Comparison of ENCODE assay signal across 36 cellular contexts in genomic region chr5:176851380-176851779, GRCh38. TPM values are rescaled to one million over a fixed set of nuclear protein-coding genes. Genes with fewer than 3 reads are reported as not detected.
"Had no signal": no experiment of that assay in that cellular context is flagged by ENCODE, and none has a peak within 500 bp of the region (broad histone marks: within the 10 kb centered on the region; RNA-seq: fewer than 3 reads in every experiment).

No MANE protein-coding gene starts in this region.

- H3K9me3 Mint-ChIP-seq: activated CD4-positive, alpha-beta memory T cell treated with anti-CD3 and anti-CD28 coated beads for 36 hours; activated CD4-positive, alpha-beta T cell treated with anti-CD3 and anti-CD28 coated beads, Interleukin-2, amount 10 ng/mL, durations not matched to agents 24 days and 14 days; activated naive CD4-positive, alpha-beta T cell treated with anti-CD3 and anti-CD28 coated beads for 36 hours; activated naive CD4-positive, alpha-beta T cell treated with anti-CD3 and anti-CD28 coated beads, Interleukin-2, amount 50 U/mL, for 24 hours; activated naive CD8-positive, alpha-beta T cell treated with anti-CD3 and anti-CD28 coated beads, Interleukin-2, amount 10 ng/mL, durations not matched to agents 7 days and 5 days; activated T-helper 1 cell treated with anti-CD3 and anti-CD28 coated beads, Interleukin-12 subunit alpha, Interleukin-12 subunit beta, Interleukin-2, Interleukin-4 antibody, amounts not matched to agents 30 ng/mL and 10 ng/mL and 1 ng/mL, durations not matched to agents 14 hours and 24 hours and 36 hours; activated T-helper 2 cell treated with anti-CD3 and anti-CD28 coated beads, Interferon-gamma antibody, Interleukin-2, Interleukin-4, amounts not matched to agents 10 μg/mL and 5 μg/mL and 100 μg/mL, durations not matched to agents 14 hours and 24 hours and 36 hours; brain; central memory CD8-positive, alpha-beta T cell; effector memory CD8-positive, alpha-beta T cell had no signal

- ATAC-seq: activated CD4-positive, alpha-beta T cell treated with anti-CD3 and anti-CD28 coated beads for 36 hours; activated CD8-positive, alpha-beta memory T cell treated with anti-CD3 and anti-CD28 coated beads, Interleukin-2, amount 10 ng/mL, durations not matched to agents 7 days and 5 days; activated CD8-positive, alpha-beta T cell treated with anti-CD3 and anti-CD28 coated beads, Interleukin-2, amount 10 ng/mL, durations not matched to agents 7 days and 5 days; effector memory CD8-positive, alpha-beta T cell; foreskin keratinocyte; gastrocnemius medialis had no signal

- H3K27ac Mint-ChIP-seq: activated CD4-positive, alpha-beta memory T cell treated with anti-CD3 and anti-CD28 coated beads for 36 hours; activated CD4-positive, alpha-beta T cell treated with anti-CD3 and anti-CD28 coated beads for 36 hours; activated CD4-positive, alpha-beta T cell treated with anti-CD3 and anti-CD28 coated beads, Interleukin-2, amount 10 ng/mL, durations not matched to agents 24 days and 14 days; activated CD8-positive, alpha-beta memory T cell treated with anti-CD3 and anti-CD28 coated beads, Interleukin-2, amount 10 ng/mL, durations not matched to agents 7 days and 5 days; activated CD8-positive, alpha-beta T cell treated with anti-CD3 and anti-CD28 coated beads, Interleukin-2, amount 10 ng/mL, durations not matched to agents 7 days and 5 days; activated naive CD4-positive, alpha-beta T cell treated with anti-CD3 and anti-CD28 coated beads for 36 hours; activated naive CD4-positive, alpha-beta T cell treated with anti-CD3 and anti-CD28 coated beads, Interleukin-2, amount 50 U/mL, for 24 hours; activated naive CD8-positive, alpha-beta T cell treated with anti-CD3 and anti-CD28 coated beads, Interleukin-2, amount 10 ng/mL, durations not matched to agents 7 days and 5 days; activated T-helper 1 cell treated with anti-CD3 and anti-CD28 coated beads, Interleukin-12 subunit alpha, Interleukin-12 subunit beta, Interleukin-2, Interleukin-4 antibody, amounts not matched to agents 30 ng/mL and 10 ng/mL and 1 ng/mL, durations not matched to agents 14 hours and 24 hours and 36 hours; activated T-helper 2 cell treated with anti-CD3 and anti-CD28 coated beads, Interferon-gamma antibody, Interleukin-2, Interleukin-4, amounts not matched to agents 10 μg/mL and 5 μg/mL and 100 μg/mL, durations not matched to agents 14 hours and 24 hours and 36 hours; effector memory CD8-positive, alpha-beta T cell had no signal

- H3K27me3 ChIP-seq: ascending aorta, cardiac muscle cell had no signal

- H3K36me3 Mint-ChIP-seq: activated CD4-positive, alpha-beta memory T cell treated with anti-CD3 and anti-CD28 coated beads for 36 hours; activated CD8-positive, alpha-beta memory T cell treated with anti-CD3 and anti-CD28 coated beads, Interleukin-2, amount 10 ng/mL, durations not matched to agents 7 days and 5 days; activated naive CD4-positive, alpha-beta T cell treated with anti-CD3 and anti-CD28 coated beads, Interleukin-2, amount 50 U/mL, for 24 hours; activated naive CD8-positive, alpha-beta T cell treated with anti-CD3 and anti-CD28 coated beads, Interleukin-2, amount 10 ng/mL, durations not matched to agents 7 days and 5 days; brain had no signal

- H3K4me3 Mint-ChIP-seq: activated CD4-positive, alpha-beta memory T cell treated with anti-CD3 and anti-CD28 coated beads for 36 hours; activated CD4-positive, alpha-beta T cell treated with anti-CD3 and anti-CD28 coated beads for 36 hours; activated CD4-positive, alpha-beta T cell treated with anti-CD3 and anti-CD28 coated beads, Interleukin-2, amount 10 ng/mL, durations not matched to agents 24 days and 14 days; activated CD8-positive, alpha-beta memory T cell treated with anti-CD3 and anti-CD28 coated beads, Interleukin-2, amount 10 ng/mL, durations not matched to agents 7 days and 5 days; activated CD8-positive, alpha-beta T cell treated with anti-CD3 and anti-CD28 coated beads, Interleukin-2, amount 10 ng/mL, durations not matched to agents 7 days and 5 days; activated naive CD4-positive, alpha-beta T cell treated with anti-CD3 and anti-CD28 coated beads for 36 hours; activated naive CD4-positive, alpha-beta T cell treated with anti-CD3 and anti-CD28 coated beads, Interleukin-2, amount 50 U/mL, for 24 hours; activated naive CD8-positive, alpha-beta T cell treated with anti-CD3 and anti-CD28 coated beads, Interleukin-2, amount 10 ng/mL, durations not matched to agents 7 days and 5 days; activated T-helper 1 cell treated with anti-CD3 and anti-CD28 coated beads, Interleukin-12 subunit alpha, Interleukin-12 subunit beta, Interleukin-2, Interleukin-4 antibody, amounts not matched to agents 30 ng/mL and 10 ng/mL and 1 ng/mL, durations not matched to agents 14 hours and 24 hours and 36 hours; central memory CD8-positive, alpha-beta T cell; effector memory CD8-positive, alpha-beta T cell had no signal

- DNase-seq: activated CD4-positive, alpha-beta memory T cell treated with anti-CD3 and anti-CD28 coated beads for 36 hours; activated CD4-positive, alpha-beta T cell treated with anti-CD3 and anti-CD28 coated beads for 36 hours; activated CD4-positive, alpha-beta T cell treated with anti-CD3 and anti-CD28 coated beads, Interleukin-2, amount 10 ng/mL, durations not matched to agents 24 days and 14 days; activated CD4-positive, CD25-positive, alpha-beta regulatory T cell; activated CD4-positive, CD25-positive, alpha-beta regulatory T cell treated with anti-CD3 and anti-CD28 coated beads, Interleukin-2, amount 50 U/mL, for 72 hours; activated CD8-positive, alpha-beta memory T cell treated with anti-CD3 and anti-CD28 coated beads, Interleukin-2, amount 10 ng/mL, durations not matched to agents 7 days and 5 days; activated CD8-positive, alpha-beta memory T cell treated with anti-CD3 and anti-CD28 coated beads, Interleukin-2, amount 50 U/mL, for 4 hours; activated CD8-positive, alpha-beta T cell treated with anti-CD3 and anti-CD28 coated beads, Interleukin-2, amount 10 ng/mL, durations not matched to agents 7 days and 5 days; activated effector memory CD4-positive, alpha-beta T cell treated with anti-CD3 and anti-CD28 coated beads, Interleukin-2, amount 50 U/mL, for 16 hours; activated naive CD4-positive, alpha-beta T cell treated with anti-CD3 and anti-CD28 coated beads for 36 hours; activated naive CD8-positive, alpha-beta T cell treated with anti-CD3 and anti-CD28 coated beads, Interleukin-2, amount 10 ng/mL, durations not matched to agents 7 days and 5 days; activated T-cell treated with anti-CD3 and anti-CD28 coated beads, Interleukin-2, amount 50 U/mL, for 1 hour; activated T-cell treated with anti-CD3 and anti-CD28 coated beads, Interleukin-2, amount 50 U/mL, for 48 hours; cortex of kidney; dermis blood vessel endothelial cell; effector CD4-positive, alpha-beta T cell; effector memory CD8-positive, alpha-beta T cell; erythroblast; foreskin keratinocyte; gastrocnemius medialis; glutamatergic neuron; T-helper 2 cell had no signal

- H3K4me3 ChIP-seq: ascending aorta, breast epithelium, cardiac muscle cell, esophagus muscularis mucosa, gastrocnemius medialis, heart left ventricle had no signal

- H3K36me3 ChIP-seq: ascending aorta, breast epithelium, cardiac muscle cell, esophagus muscularis mucosa, gastrocnemius medialis, heart left ventricle had no signal

- H3K4me1 ChIP-seq: ascending aorta, breast epithelium, esophagus muscularis mucosa, foreskin keratinocyte, gastrocnemius medialis, heart left ventricle had no signal

- H3K4me1 Mint-ChIP-seq: activated CD4-positive, alpha-beta T cell treated with anti-CD3 and anti-CD28 coated beads for 36 hours; activated CD4-positive, alpha-beta T cell treated with anti-CD3 and anti-CD28 coated beads, Interleukin-2, amount 10 ng/mL, durations not matched to agents 24 days and 14 days; activated CD8-positive, alpha-beta memory T cell treated with anti-CD3 and anti-CD28 coated beads, Interleukin-2, amount 10 ng/mL, durations not matched to agents 7 days and 5 days; activated naive CD4-positive, alpha-beta T cell treated with anti-CD3 and anti-CD28 coated beads, Interleukin-2, amount 50 U/mL, for 24 hours; activated naive CD8-positive, alpha-beta T cell treated with anti-CD3 and anti-CD28 coated beads, Interleukin-2, amount 10 ng/mL, durations not matched to agents 7 days and 5 days; central memory CD8-positive, alpha-beta T cell had no signal

- FAIRE-seq: colon had no signal

- H3K27ac ChIP-seq: ascending aorta, breast epithelium, cardiac muscle cell, esophagus muscularis mucosa, foreskin keratinocyte, gastrocnemius medialis, heart left ventricle had no signal

- H3K9me3 ChIP-seq: ascending aorta, breast epithelium, esophagus muscularis mucosa, gastrocnemius medialis, heart left ventricle had no signal

RNA-seq across cellular contexts. Expression of gene UNC5A, which starts 41.0 kb away (rescaled TPM):
- total RNA-seq: activated CD4-positive, alpha-beta memory T cell treated with anti-CD3 and anti-CD28 coated beads for 36 hours; activated CD4-positive, alpha-beta T cell treated with anti-CD3 and anti-CD28 coated beads for 36 hours; activated CD4-positive, alpha-beta T cell treated with anti-CD3 and anti-CD28 coated beads, Interleukin-2, amount 10 ng/mL, durations not matched to agents 24 days and 14 days; activated CD8-positive, alpha-beta memory T cell treated with anti-CD3 and anti-CD28 coated beads for 36 hours; activated CD8-positive, alpha-beta memory T cell treated with anti-CD3 and anti-CD28 coated beads, Interleukin-2, amount 10 ng/mL, durations not matched to agents 7 days and 5 days; activated CD8-positive, alpha-beta T cell treated with anti-CD3 and anti-CD28 coated beads, Interleukin-2, amount 10 ng/mL, durations not matched to agents 7 days and 5 days; activated naive CD4-positive, alpha-beta T cell treated with anti-CD3 and anti-CD28 coated beads for 36 hours; activated naive CD8-positive, alpha-beta T cell treated with anti-CD3 and anti-CD28 coated beads, Interleukin-2, amount 10 ng/mL, durations not matched to agents 7 days and 5 days; activated T-helper 1 cell treated with anti-CD3 and anti-CD28 coated beads, Interleukin-12 subunit alpha, Interleukin-12 subunit beta, Interleukin-2, Interleukin-4 antibody, amounts not matched to agents 30 ng/mL and 10 ng/mL and 1 ng/mL, durations not matched to agents 14 hours and 24 hours and 36 hours; activated T-helper 2 cell treated with anti-CD3 and anti-CD28 coated beads, Interferon-gamma antibody, Interleukin-2, Interleukin-4, amounts not matched to agents 10 μg/mL and 5 μg/mL and 100 μg/mL, durations not matched to agents 14 hours and 24 hours and 36 hours; ascending aorta; esophagus muscularis mucosa; T-helper 1 cell treated with Interleukin-12 subunit alpha and Interleukin-12 subunit beta and Interleukin-4 antibody, amounts not matched to agents 30 ng/mL and 1 ng/mL, for 36 hours had no signal
- polyA plus RNA-seq: heart left ventricle had no signal

RNA-seq across cellular contexts. Expression of gene HK3, which starts 47.8 kb away (rescaled TPM):
- total RNA-seq: activated CD4-positive, alpha-beta T cell treated with anti-CD3 and anti-CD28 coated beads for 36 hours; activated CD8-positive, alpha-beta memory T cell treated with anti-CD3 and anti-CD28 coated beads, Interleukin-2, amount 10 ng/mL, durations not matched to agents 7 days and 5 days; activated CD8-positive, alpha-beta T cell treated with anti-CD3 and anti-CD28 coated beads, Interleukin-2, amount 10 ng/mL, durations not matched to agents 7 days and 5 days; activated naive CD4-positive, alpha-beta T cell treated with anti-CD3 and anti-CD28 coated beads for 36 hours; cardiac muscle cell; chondrocyte; dermis blood vessel endothelial cell; foreskin keratinocyte had no signal
- polyA plus RNA-seq: cardiac muscle cell, foreskin keratinocyte had no signal
